In the genomic region with DNA sequence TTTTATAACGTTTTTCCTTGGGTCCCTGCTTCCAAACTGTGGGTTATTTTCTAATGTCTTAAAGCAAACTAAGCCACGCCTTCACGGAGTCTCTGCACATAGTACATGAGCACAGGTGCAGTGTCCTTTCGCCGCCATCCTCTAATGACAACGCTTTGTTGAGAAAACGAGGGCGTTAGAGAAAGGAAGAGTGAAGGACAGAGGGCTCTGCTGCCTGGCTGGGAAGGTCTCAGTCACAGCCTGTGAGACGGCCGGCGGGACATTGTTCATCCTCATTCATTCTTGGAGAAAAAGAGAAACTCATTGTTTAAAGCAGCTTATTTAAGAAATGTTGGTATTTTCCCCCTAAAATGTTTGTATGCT, we compare ENCODE assay signal across 1 cellular context.
A peak's percentile ranks its signal among the peaks of the same experiment; 100 is the strongest.
TF ChIP-seq lines count a peak whose summit lies in the region.

No MANE protein-coding gene starts in this region.

TF ChIP-seq in HepG2, 621 proteins besides CTCF, POLR2A, EP300 and RAD21:
- peak; percentile 6 for TF ChIP-seq IKZF4 (CRISPR knock-in tag; IDR thresholded peaks at IDR 0.05; ENCODE audit: borderline replicate concordance, low read depth, not compliant biosample characterization)
- no peak for TF ChIP-seq ZNF224 (CRISPR knock-in tag; IDR thresholded peaks at IDR 0.05)
- TF ChIP-seq, protein P1, sequence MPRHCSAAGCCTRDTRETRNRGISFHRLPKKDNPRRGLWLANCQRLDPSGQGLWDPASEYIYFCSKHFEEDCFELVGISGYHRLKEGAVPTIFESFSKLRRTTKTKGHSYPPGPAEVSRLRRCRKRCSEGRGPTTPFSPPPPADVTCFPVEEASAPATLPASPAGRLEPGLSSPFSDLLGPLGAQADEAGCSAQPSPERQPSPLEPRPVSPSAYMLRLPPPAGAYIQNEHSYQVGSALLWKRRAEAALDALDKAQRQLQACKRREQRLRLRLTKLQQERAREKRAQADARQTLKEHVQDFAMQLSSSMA (CRISPR knock-in tag; IDR thresholded peaks at IDR 0.05) = no peak
- TF ChIP-seq, protein P2, sequence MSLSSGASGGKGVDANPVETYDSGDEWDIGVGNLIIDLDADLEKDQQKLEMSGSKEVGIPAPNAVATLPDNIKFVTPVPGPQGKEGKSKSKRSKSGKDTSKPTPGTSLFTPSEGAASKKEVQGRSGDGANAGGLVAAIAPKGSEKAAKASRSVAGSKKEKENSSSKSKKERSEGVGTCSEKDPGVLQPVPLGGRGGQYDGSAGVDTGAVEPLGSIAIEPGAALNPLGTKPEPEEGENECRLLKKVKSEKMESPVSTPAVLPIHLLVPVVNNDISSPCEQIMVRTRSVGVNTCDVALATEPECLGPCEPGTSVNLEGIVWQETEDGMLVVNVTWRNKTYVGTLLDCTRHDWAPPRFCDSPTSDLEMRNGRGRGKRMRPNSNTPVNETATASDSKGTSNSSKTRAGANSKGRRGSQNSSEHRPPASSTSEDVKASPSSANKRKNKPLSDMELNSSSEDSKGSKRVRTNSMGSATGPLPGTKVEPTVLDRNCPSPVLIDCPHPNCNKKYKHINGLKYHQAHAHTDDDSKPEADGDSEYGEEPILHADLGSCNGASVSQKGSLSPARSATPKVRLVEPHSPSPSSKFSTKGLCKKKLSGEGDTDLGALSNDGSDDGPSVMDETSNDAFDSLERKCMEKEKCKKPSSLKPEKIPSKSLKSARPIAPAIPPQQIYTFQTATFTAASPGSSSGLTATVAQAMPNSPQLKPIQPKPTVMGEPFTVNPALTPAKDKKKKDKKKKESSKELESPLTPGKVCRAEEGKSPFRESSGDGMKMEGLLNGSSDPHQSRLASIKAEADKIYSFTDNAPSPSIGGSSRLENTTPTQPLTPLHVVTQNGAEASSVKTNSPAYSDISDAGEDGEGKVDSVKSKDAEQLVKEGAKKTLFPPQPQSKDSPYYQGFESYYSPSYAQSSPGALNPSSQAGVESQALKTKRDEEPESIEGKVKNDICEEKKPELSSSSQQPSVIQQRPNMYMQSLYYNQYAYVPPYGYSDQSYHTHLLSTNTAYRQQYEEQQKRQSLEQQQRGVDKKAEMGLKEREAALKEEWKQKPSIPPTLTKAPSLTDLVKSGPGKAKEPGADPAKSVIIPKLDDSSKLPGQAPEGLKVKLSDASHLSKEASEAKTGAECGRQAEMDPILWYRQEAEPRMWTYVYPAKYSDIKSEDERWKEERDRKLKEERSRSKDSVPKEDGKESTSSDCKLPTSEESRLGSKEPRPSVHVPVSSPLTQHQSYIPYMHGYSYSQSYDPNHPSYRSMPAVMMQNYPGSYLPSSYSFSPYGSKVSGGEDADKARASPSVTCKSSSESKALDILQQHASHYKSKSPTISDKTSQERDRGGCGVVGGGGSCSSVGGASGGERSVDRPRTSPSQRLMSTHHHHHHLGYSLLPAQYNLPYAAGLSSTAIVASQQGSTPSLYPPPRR (CRISPR knock-in tag; IDR thresholded peaks at IDR 0.05; ENCODE audit: borderline replicate concordance) = no peak
- TF ChIP-seq, protein P3, sequence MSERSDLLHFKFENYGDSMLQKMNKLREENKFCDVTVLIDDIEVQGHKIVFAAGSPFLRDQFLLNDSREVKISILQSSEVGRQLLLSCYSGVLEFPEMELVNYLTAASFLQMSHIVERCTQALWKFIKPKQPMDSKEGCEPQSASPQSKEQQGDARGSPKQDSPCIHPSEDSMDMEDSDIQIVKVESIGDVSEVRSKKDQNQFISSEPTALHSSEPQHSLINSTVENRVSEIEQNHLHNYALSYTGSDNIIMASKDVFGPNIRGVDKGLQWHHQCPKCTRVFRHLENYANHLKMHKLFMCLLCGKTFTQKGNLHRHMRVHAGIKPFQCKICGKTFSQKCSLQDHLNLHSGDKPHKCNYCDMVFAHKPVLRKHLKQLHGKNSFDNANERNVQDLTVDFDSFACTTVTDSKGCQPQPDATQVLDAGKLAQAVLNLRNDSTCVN (CRISPR knock-in tag; IDR thresholded peaks at IDR 0.05; ENCODE audit: borderline replicate concordance) = no peak
- TF ChIP-seq, protein P4, sequence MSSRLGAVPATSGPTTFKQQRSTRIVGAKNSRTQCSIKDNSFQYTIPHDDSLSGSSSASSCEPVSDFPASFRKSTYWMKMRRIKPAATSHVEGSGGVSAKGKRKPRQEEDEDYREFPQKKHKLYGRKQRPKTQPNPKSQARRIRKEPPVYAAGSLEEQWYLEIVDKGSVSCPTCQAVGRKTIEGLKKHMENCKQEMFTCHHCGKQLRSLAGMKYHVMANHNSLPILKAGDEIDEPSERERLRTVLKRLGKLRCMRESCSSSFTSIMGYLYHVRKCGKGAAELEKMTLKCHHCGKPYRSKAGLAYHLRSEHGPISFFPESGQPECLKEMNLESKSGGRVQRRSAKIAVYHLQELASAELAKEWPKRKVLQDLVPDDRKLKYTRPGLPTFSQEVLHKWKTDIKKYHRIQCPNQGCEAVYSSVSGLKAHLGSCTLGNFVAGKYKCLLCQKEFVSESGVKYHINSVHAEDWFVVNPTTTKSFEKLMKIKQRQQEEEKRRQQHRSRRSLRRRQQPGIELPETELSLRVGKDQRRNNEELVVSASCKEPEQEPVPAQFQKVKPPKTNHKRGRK (CRISPR knock-in tag; IDR thresholded peaks at IDR 0.05) = peak; percentile 97
- 0 out of 2 replicates have a peak, but pooled peaks have one; percentile 4 for TF ChIP-seq SAP130 (CRISPR knock-in tag; IDR thresholded peaks at IDR 0.05; ENCODE audit: low read depth)
- 0 out of 2 replicates have a peak, but pooled peaks have one; percentile 25 for TF ChIP-seq ZNF678 (CRISPR knock-in tag; IDR thresholded peaks at IDR 0.05)
- TF ChIP-seq, protein P5, sequence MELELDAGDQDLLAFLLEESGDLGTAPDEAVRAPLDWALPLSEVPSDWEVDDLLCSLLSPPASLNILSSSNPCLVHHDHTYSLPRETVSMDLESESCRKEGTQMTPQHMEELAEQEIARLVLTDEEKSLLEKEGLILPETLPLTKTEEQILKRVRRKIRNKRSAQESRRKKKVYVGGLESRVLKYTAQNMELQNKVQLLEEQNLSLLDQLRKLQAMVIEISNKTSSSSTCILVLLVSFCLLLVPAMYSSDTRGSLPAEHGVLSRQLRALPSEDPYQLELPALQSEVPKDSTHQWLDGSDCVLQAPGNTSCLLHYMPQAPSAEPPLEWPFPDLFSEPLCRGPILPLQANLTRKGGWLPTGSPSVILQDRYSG (CRISPR knock-in tag; IDR thresholded peaks at IDR 0.05) = no peak
- peak; percentile 8 for TF ChIP-seq SRSF1 (optimal IDR thresholded peaks at IDR 0.05; ENCODE audit: low read depth, low read length)
- no peak for TF ChIP-seq ZBTB20 (CRISPR knock-in tag; IDR thresholded peaks at IDR 0.05; ENCODE audit: borderline replicate concordance, low read depth)
- TF ChIP-seq, protein P6, sequence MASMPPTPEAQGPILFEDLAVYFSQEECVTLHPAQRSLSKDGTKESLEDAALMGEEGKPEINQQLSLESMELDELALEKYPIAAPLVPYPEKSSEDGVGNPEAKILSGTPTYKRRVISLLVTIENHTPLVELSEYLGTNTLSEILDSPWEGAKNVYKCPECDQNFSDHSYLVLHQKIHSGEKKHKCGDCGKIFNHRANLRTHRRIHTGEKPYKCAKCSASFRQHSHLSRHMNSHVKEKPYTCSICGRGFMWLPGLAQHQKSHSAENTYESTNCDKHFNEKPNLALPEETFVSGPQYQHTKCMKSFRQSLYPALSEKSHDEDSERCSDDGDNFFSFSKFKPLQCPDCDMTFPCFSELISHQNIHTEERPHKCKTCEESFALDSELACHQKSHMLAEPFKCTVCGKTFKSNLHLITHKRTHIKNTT (CRISPR knock-in tag; IDR thresholded peaks at IDR 0.05) = no peak
